Comparison of ENCODE assay signal across 32 cellular contexts in the genomic region with DNA sequence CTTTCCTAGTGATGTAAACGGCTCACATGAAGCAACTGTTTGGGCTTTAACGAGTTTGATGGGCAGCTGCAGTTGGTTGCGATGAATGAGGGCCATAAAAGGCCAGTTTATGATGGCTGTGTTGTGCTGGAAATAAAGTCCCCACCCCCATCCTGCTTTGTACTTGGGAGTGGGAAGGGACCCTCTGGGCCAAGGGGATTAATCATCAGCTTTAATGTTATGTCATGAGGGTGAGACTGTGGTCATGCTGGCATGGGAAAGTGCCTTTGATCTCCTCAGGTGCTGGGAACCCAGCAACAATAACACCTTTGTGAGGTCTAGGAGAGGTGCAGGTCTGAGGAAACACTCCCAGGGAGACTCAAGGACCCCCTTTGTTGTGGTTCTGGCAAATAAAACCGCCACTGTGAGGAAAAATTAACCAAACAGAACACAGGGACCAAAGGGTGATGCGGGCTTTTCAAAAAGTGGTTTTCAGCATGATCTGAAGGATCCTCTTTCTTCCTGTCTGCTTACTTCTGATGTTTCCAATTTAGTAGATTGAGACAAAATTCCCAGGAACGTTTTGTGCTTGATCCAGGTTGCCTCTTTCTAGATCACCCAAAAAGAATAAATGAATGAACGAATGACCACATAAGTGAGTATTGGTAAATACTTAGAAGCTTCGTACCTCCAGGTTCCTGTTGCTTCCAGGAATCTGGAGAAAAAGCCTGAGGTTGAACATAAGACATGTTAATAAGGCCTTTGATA.
DNase-seq lines count a peak whose midpoint lies in the region; ATAC-seq and TF ChIP-seq lines count a peak whose summit lies in the region.
"Had no signal": no experiment of that assay in that cellular context is flagged by ENCODE, and none has a peak within 500 bp of the region (broad histone marks: within the 10 kb centered on the region; RNA-seq: fewer than 3 reads in every experiment).

No MANE protein-coding gene starts in this region.

- peaks cover 7% of the 10 kb centered on the region for H3K4me1 ChIP-seq in Karpas-422 (ENCODE audit: low read length)

- H2AFZ ChIP-seq in Karpas-422 (ENCODE audit: low read length), result no peak overlapping the region

- no peaks in the 10 kb centered on the region for H4K20me1 ChIP-seq in Karpas-422 (ENCODE audit: insufficient read depth, low read depth, low read length)

- H3K27ac ChIP-seq in Karpas-422 (ENCODE audit: low read length), result no peak overlapping the region
- H3K27ac ChIP-seq: esophagus muscularis mucosa, HL-60, RWPE1, skin epidermis, WERI-Rb-1 had no signal

- peaks cover 48% of the 10 kb centered on the region for H3K4me1 Mint-ChIP-seq in nephron
- peaks cover 48% of the 10 kb centered on the region for H3K4me1 Mint-ChIP-seq in type B pancreatic cell (ENCODE audit: unreplicated experiment)
- H3K4me1 Mint-ChIP-seq: activated T-helper 17 cell treated with anti-CD3 and anti-CD28 coated beads, Interleukin-2, amount 50 U/mL, for 72 hours had no signal

- TF ChIP-seq POLR2A in erythroblast (IDR thresholded peaks at IDR 0.05; ENCODE audit: low read length), result no peak

- H3K36me3 Mint-ChIP-seq in nephron (ENCODE audit: low read depth) (peaks cover 41% of the 10 kb centered on the region), type B pancreatic cell (peaks cover 25% of the 10 kb centered on the region)

- peaks cover 6% of the 10 kb centered on the region; the same call in 1 of the 2 replicates for H3K9me2 ChIP-seq in Karpas-422 (replicated peaks; ENCODE audit: insufficient read depth, low read length)

- no peaks in the 10 kb centered on the region for H3K9me3 ChIP-seq in Karpas-422 (ENCODE audit: low read length)

- H3K9ac ChIP-seq in Karpas-422 (ENCODE audit: low read length), result no peak overlapping the region

- H3K4me3 ChIP-seq in Karpas-422 (ENCODE audit: low read length), result no peak overlapping the region
- H3K4me3 ChIP-seq: esophagus muscularis mucosa, GM12878, skin epidermis had no signal

- H3K27me3 ChIP-seq in Karpas-422 (ENCODE audit: low read length), result no peaks in the 10 kb centered on the region; the same call in 1 of the 2 replicates
- H3K27me3 ChIP-seq: esophagus muscularis mucosa had no signal

- H3K27ac Mint-ChIP-seq in nephron (peak overlapping the region; percentile 75 to 86 (median 84)), type B pancreatic cell (peak overlapping the region; percentile 43)
- H3K27ac Mint-ChIP-seq: activated naive CD4-positive, alpha-beta T cell treated with anti-CD3 and anti-CD28 coated beads, Interleukin-2, amount 50 U/mL, for 72 hours; activated T-helper 17 cell treated with anti-CD3 and anti-CD28 coated beads, Interleukin-2, amount 50 U/mL, for 72 hours; CD8-positive, alpha-beta memory T cell; memory B cell; naive thymus-derived CD8-positive, alpha-beta T cell had no signal

- no peaks in the 10 kb centered on the region for H3K27me3 Mint-ChIP-seq in nephron (ENCODE audit: low read depth)
- no peaks in the 10 kb centered on the region for H3K27me3 Mint-ChIP-seq in type B pancreatic cell
- H3K27me3 Mint-ChIP-seq: activated T-helper 17 cell treated with anti-CD3 and anti-CD28 coated beads, Interleukin-2, amount 50 U/mL, for 72 hours; CD8-positive, alpha-beta memory T cell; memory B cell; naive thymus-derived CD8-positive, alpha-beta T cell had no signal

- H3K4me2 ChIP-seq in Karpas-422 (ENCODE audit: low read depth, low read length, poor library complexity, severe bottlenecking), result no peak overlapping the region

- peaks cover 30% of the 10 kb centered on the region for H3K9me3 Mint-ChIP-seq in nephron
- peaks cover 10% of the 10 kb centered on the region for H3K9me3 Mint-ChIP-seq in type B pancreatic cell

- TF ChIP-seq CTCF in nephron (IDR thresholded peaks at IDR 0.05; ENCODE audit: unreplicated experiment in 3 of 3) (no peak), type B pancreatic cell (conservative IDR thresholded peaks at IDR 0.05) (no peak)

- H3K36me3 ChIP-seq in Karpas-422 (ENCODE audit: insufficient read depth, low read length), result no peaks in the 10 kb centered on the region
- H3K36me3 ChIP-seq: esophagus muscularis mucosa, WERI-Rb-1 had no signal

- H3K4me3 Mint-ChIP-seq in nephron (no peak overlapping the region), type B pancreatic cell (peak overlapping the region; percentile 41)
- H3K4me3 Mint-ChIP-seq: activated T-helper 17 cell treated with anti-CD3 and anti-CD28 coated beads, Interleukin-2, amount 50 U/mL, for 72 hours; CD8-positive, alpha-beta memory T cell; memory B cell; naive thymus-derived CD8-positive, alpha-beta T cell had no signal

- ATAC-seq in HG03135 (IDR thresholded peaks at IDR 0.05; ENCODE audit: unreplicated experiment), result no peak
- ATAC-seq: activated naive CD4-positive, alpha-beta T cell treated with anti-CD3 and anti-CD28 coated beads, Interleukin-2, amount 50 U/mL, for 72 hours; activated T-helper 17 cell treated with anti-CD3 and anti-CD28 coated beads, Interleukin-2, amount 50 U/mL, for 72 hours; GM12878; naive thymus-derived CD8-positive, alpha-beta T cell; SK-N-SH treated with all-trans-retinoic acid at 6 μM for 48 hours; stimulated activated naive CD8-positive, alpha-beta T cell treated with anti-CD3 and anti-CD28 coated beads, Interleukin-15, Interleukin-2, amounts not matched to agents 100 U/mL and 50 U/mL, for 24 hours had no signal

- H3K79me2 ChIP-seq in Karpas-422 (ENCODE audit: low read length), result no peaks in the 10 kb centered on the region

- peak; percentile 38 for DNase-seq in NCI-H748 (lab: John Stamatoyannopoulos, UW; ENCODE audit: unreplicated experiment)
- no peak for DNase-seq in NCI-H748 treated with DMSO at 0.1 percent for 48 hours (lab: John Stamatoyannopoulos, UW)
- DNase-seq in astrocyte of the hippocampus (ENCODE audit: low read depth, low spot score), result peak; percentile 79
- DNase-seq in type B pancreatic cell (ENCODE audit: extremely low spot score, unreplicated experiment), result no peak
- no peak for DNase-seq in erythroblast (lab: John Stamatoyannopoulos, UW)
- no peak for DNase-seq in Karpas-422
- DNase-seq: activated CD4-positive, alpha-beta T cell treated with anti-CD3 and anti-CD28 coated beads, Interleukin-2, amount 50 U/mL, for 1 hour; activated CD8-positive, alpha-beta memory T cell treated with anti-CD3 and anti-CD28 coated beads, Interleukin-2, amount 50 U/mL, for 4 hours; aorta; CD8-positive, alpha-beta memory T cell; cerebellar nuclear complex; DMS79 treated with DMSO at 0.1 percent for 48 hours; effector CD8-positive, alpha-beta T cell; MM.1S; naive thymus-derived CD8-positive, alpha-beta T cell; NCI-H1417 treated with DMSO at 0.1 percent for 48 hours; NCI-H2107; NCI-H524 treated with DMSO at 0.1 percent for 48 hours; stimulated activated CD4-positive, alpha-beta T cell treated with anti-CD3 and anti-CD28 coated beads, Interleukin-4, amount 100 ng/mL, for 4 hours; stimulated activated naive CD8-positive, alpha-beta T cell treated with anti-CD3 and anti-CD28 coated beads, Interleukin-15, Interleukin-2, amounts not matched to agents 100 U/mL and 50 U/mL, for 24 hours; WERI-Rb-1 had no signal

Comparison
In these comparisons a context has a peak if more than half of its experiments do, and no peak if none do; other contexts are left out.
1. DNase-seq: peak in NCI-H748 (single experiment) and astrocyte of the hippocampus (single experiment); none in NCI-H748 treated with DMSO at 0.1 percent for 48 hours (single experiment), type B pancreatic cell (single experiment), erythroblast (0 of 2) and Karpas-422 (single experiment).